ENCODE assay signal across 8 cellular contexts in the genomic region with DNA sequence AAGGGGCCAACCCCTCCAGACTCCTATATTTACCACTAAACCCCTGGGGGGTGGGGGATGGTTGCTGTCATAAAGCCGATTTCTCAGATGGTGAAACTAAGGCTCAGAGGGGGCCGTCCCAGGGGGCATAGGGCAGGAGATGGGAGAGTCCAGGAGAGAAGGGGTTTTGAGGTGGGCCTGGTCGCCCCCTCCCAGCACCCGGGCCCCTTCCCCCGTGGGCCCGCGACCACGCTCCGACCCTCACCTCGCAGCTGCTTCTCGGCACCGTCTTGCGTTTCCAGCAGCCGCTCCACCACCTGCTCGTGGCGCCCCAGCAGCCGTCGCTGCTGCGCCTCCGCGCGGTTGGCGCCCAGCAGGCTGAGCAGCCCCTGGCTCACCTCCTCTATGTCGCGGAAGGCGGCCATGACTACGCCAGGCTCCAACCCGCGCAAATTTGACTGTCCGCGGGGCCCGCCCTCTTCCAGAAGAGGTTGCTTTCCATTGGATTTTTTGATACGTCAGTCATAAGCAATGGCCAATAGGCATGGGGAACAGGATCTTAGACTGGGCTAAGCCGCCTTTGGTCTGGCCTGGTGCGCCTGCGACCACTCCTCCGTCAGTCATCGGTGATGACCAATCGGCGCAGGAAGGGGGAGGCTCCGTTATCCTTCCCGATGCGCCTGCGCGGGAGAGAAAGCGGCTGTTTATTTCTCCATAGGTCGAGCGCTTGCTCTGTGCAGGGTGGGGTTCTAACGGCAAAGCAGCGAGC. TPM values are rescaled to one million over a fixed set of nuclear protein-coding genes. Genes with fewer than 3 reads are reported as not detected.
DNase-seq lines count a peak whose midpoint lies in the region; ATAC-seq lines count a peak whose summit lies in the region.

A gene with protein sequence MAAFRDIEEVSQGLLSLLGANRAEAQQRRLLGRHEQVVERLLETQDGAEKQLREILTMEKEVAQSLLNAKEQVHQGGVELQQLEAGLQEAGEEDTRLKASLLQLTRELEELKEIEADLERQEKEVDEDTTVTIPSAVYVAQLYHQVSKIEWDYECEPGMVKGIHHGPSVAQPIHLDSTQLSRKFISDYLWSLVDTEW (minus strand): TSS at position 410 of the 748 bp plus-strand sequence. CDS start 6 bp downstream, at position 404.

- peak within 1 kb of the TSS; percentile 79 for H3K4me3 Mint-ChIP-seq in activated CD4-positive, alpha-beta T cell treated with anti-CD3 and anti-CD28 coated beads for 36 hours

- no peaks in the 10 kb centered on the region for H3K27me3 Mint-ChIP-seq in activated CD4-positive, alpha-beta T cell treated with anti-CD3 and anti-CD28 coated beads for 36 hours

- H3K27ac Mint-ChIP-seq in activated CD4-positive, alpha-beta T cell treated with anti-CD3 and anti-CD28 coated beads for 36 hours = peak within 1 kb of the TSS; percentile 80

- ATAC-seq in HG03442 (IDR thresholded peaks at IDR 0.05; ENCODE audit: unreplicated experiment) = peak; percentile 93
- ATAC-seq in activated CD4-positive, alpha-beta T cell treated with anti-CD3 and anti-CD28 coated beads for 36 hours = peak; percentile 99

- peaks cover 19% of the 10 kb centered on the region for H3K36me3 Mint-ChIP-seq in activated CD4-positive, alpha-beta T cell treated with anti-CD3 and anti-CD28 coated beads for 36 hours (ENCODE audit: low read depth)

- peak; percentile 100 for DNase-seq in Ammon's horn (ENCODE audit: low spot score)
- peak; percentile 100 for DNase-seq in GM19238 (ENCODE audit: insufficient read length, low spot score)
- DNase-seq in NCI-H524 (lab: John Stamatoyannopoulos, UW) = peak; percentile 97 to 99
- DNase-seq in activated CD4-positive, alpha-beta T cell treated with anti-CD3 and anti-CD28 coated beads for 36 hours = peak; percentile 97
- DNase-seq in kidney glomerular epithelial cell (lab: John Stamatoyannopoulos, UW) = peak; percentile 98
- DNase-seq in stimulated activated CD4-positive, alpha-beta T cell treated with anti-CD3 and anti-CD28 coated beads, Interleukin-1b, Interleukin-23, amount 100 ng/mL, for 1 hour (ENCODE audit: low read depth in 2 of 2) = peak; percentile 61 to 80

- CTCF ChIA-PET in activated CD4-positive, alpha-beta T cell treated with anti-CD3 and anti-CD28 coated beads for 36 hours (lab: Charles Lee) = interaction anchor here (0.6 to 2.4 kb wide), 8 partner anchors 9 to 267 kb away, joined by 3 to 8 read pairs (median 3); no protein-coding TSS in a partner anchor

- intact Hi-C loops in activated CD4-positive, alpha-beta T cell treated with anti-CD3 and anti-CD28 coated beads for 36 hours (cut with DNase I, micrococcal nuclease) = loop anchor here (1.0 to 2.0 kb wide), 7 partner anchors 42 to 403 kb away; a partner anchor contains a TSS

- peaks cover 12% of the 10 kb centered on the region for H3K4me1 Mint-ChIP-seq in activated CD4-positive, alpha-beta T cell treated with anti-CD3 and anti-CD28 coated beads for 36 hours

- peak within 1 kb of the TSS; percentile 76 for H3K27ac ChIP-seq in cingulate gyrus (ENCODE audit: low read depth, low read length)

- H3K9me3 Mint-ChIP-seq in activated CD4-positive, alpha-beta T cell treated with anti-CD3 and anti-CD28 coated beads for 36 hours (ENCODE audit: low read depth) = peaks cover 2% of the 10 kb centered on the region

- POLR2A ChIA-PET in activated CD4-positive, alpha-beta T cell treated with anti-CD3 and anti-CD28 coated beads for 36 hours (lab: Charles Lee) = interaction anchor here (0.6 to 1.1 kb wide), 4 partner anchors 12 to 394 kb away, joined by 3 to 5 read pairs (median 3); no protein-coding TSS in a partner anchor

RNA-seq across cellular contexts. Expression of the gene that starts here (rescaled TPM):
- 10 to 100 TPM; 59.6 to 72.2 TPM for total RNA-seq in activated CD4-positive, alpha-beta T cell treated with anti-CD3 and anti-CD28 coated beads for 36 hours

Comparison
In these comparisons a context has a peak if more than half of its experiments do, and no peak if none do; other contexts are left out.
1. Peak in every context shown above with its lines: DNase-seq, ATAC-seq and H3K27ac ChIP-seq.